8 cellular contexts compared by ENCODE assay signal in the genomic region with DNA sequence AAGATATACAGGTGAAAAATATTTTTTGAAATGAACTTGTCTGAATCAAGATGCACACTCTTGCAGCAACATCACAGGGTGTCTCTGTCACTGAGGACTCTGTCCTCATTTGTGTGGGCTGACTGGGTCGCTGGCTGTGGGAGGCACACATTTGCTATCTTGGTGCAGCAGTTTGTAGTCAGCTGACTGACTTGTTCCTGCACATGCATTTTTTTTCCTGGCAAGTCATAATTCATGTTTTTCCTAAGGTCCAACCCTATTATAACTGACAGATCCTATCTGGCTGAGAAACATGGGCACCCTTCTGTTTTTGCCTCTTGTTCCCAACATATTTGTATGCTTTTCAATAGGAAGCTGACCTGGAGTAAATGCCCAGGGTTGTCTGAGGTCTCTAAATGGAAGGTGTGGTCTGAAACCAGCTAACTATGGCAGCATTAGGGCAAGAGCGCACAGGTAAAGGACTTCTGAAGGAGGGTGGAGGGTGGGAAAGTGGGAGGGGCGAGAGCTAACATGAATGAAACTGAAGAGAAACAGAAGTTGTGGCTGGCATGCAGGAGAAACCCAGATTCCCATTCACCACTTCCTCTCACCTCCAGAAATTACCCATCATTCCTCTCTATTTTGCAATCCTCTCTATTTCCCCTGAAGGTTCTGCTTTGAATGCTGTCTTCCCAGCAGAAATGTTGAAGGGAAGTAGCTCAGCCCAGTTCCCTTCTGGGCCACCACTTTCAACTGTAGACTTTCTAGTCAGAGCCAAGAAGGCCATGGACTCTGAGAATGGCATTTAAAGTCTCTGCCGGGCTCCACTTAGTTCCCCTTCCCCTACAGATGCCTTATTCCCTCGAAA.
DNase-seq lines count a peak whose midpoint lies in the region; ATAC-seq and TF ChIP-seq lines count a peak whose summit lies in the region.

No MANE protein-coding gene starts in this region.

- H3K27me3 ChIP-seq in GM23248 (replicated peaks; ENCODE audit: insufficient read depth) (no peaks in the 10 kb centered on the region), WERI-Rb-1 (ENCODE audit: insufficient read depth, low read depth, severe bottlenecking) (no peaks in the 10 kb centered on the region)

- no peak for TF ChIP-seq CTCF in WERI-Rb-1 (IDR thresholded peaks at IDR 0.05; ENCODE audit: low read depth, low read length)

- H3K36me3 ChIP-seq in GM23248 (ENCODE audit: low read depth) = no peaks in the 10 kb centered on the region
- H3K36me3 ChIP-seq in WERI-Rb-1 = no peaks in the 10 kb centered on the region

- ATAC-seq in esophagus mucosa = peak; percentile 40

- H3K9ac ChIP-seq in GM23248 = peak overlapping the region; percentile 79; the same call in 1 of the 2 replicates

- peak overlapping the region; percentile 95 for H3K27ac ChIP-seq in GM23248
- no peak overlapping the region for H3K27ac ChIP-seq in WERI-Rb-1

- H3F3A ChIP-seq in GM23248 (ENCODE audit: insufficient read depth) = peaks cover 62% of the 10 kb centered on the region

- H3K9me3 ChIP-seq in GM23248 (ENCODE audit: low read depth) (no peaks in the 10 kb centered on the region), WERI-Rb-1 (ENCODE audit: severe bottlenecking) (no peaks in the 10 kb centered on the region)

- H3K4me1 ChIP-seq in GM23248 (ENCODE audit: insufficient read depth) = peaks cover 52% of the 10 kb centered on the region

- H3K4me2 ChIP-seq in GM23248 (ENCODE audit: unreplicated experiment) = peak overlapping the region; percentile 73

- in situ Hi-C loops in GM23248 (cut with MboI) = loop anchor here (25.0 kb wide), 1 partner anchor 219 kb away; no protein-coding TSS in a partner anchor

- H2AFZ ChIP-seq in GM23248 = no peak overlapping the region

- no peak overlapping the region for H3K4me3 ChIP-seq in GM23248
- no peak overlapping the region for H3K4me3 ChIP-seq in WERI-Rb-1 (ENCODE audit: low read depth, low read length)

- intact Hi-C loops in posterior vena cava (cut with DNase I) = no loop called here

- H3K79me2 ChIP-seq in GM23248 (ENCODE audit: insufficient read depth) = peaks cover 75% of the 10 kb centered on the region

- peak; percentile 24 for DNase-seq in GM23248
- peak; percentile 61 for DNase-seq in RPMI7951 (ENCODE audit: low read depth)
- peak; percentile 88 for DNase-seq in pons (ENCODE audit: low spot score)
- DNase-seq in posterior vena cava (ENCODE audit: low spot score) = no peak
- DNase-seq in WERI-Rb-1 = no peak
- DNase-seq in activated gamma-delta T cell treated with Interleukin-2 at 50 U/mL for 16 hours = no peak
- no peak for DNase-seq in DMS 273 (lab: John Stamatoyannopoulos, UW; ENCODE audit: unreplicated experiment)

- H3K9me2 ChIP-seq in GM23248 (ENCODE audit: insufficient read depth) = no peaks in the 10 kb centered on the region

- H4K20me1 ChIP-seq in GM23248 (ENCODE audit: insufficient read depth) = no peaks in the 10 kb centered on the region

- 75 to 83% methylated on average over 5 of the region's 5 CpGs for WGBS in GM23248 (ENCODE audit: low coverage in 1 of 2, low lambda C conversion rate in 2 of 2, missing lambda C conversion rate in 2 of 2), 2 experiments

Comparison
In these comparisons a context has a peak if more than half of its experiments do, and no peak if none do; other contexts are left out.
1. DNase-seq: peak in GM23248 (single experiment), RPMI7951 (single experiment) and pons (single experiment); none in posterior vena cava (single experiment), WERI-Rb-1 (single experiment), activated gamma-delta T cell treated with Interleukin-2 at 50 U/mL for 16 hours (single experiment) and DMS 273 (single experiment).